17 cellular contexts compared by ENCODE assay signal in the genomic region with DNA sequence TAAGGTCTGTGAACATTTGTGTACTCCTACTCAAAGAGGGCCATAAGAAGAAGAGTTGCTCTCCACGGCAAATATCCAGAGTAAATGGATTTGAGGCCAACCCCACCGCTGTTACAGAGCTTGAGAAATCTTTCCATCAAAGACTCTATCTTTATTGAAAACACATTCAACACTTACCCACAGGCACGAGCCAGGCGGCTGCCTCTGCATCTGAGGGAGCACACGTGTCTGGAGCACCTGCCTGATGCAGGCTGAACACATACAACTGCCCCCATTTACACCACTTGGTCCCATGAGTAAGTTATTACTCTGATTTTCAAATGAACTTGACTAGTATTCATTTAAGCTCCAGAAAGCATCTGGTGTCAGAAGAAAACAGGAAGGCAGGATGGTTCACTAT. TPM values are rescaled to one million over a fixed set of nuclear protein-coding genes. Genes with fewer than 3 reads are reported as not detected.
DNase-seq lines count a peak whose midpoint lies in the region; ATAC-seq and TF ChIP-seq lines count a peak whose summit lies in the region.
"Had no signal": no experiment of that assay in that cellular context is flagged by ENCODE, and none has a peak within 500 bp of the region (broad histone marks: within the 10 kb centered on the region; RNA-seq: fewer than 3 reads in every experiment).

No MANE protein-coding gene starts in this region.

- no peaks in the 10 kb centered on the region for H3K9me3 Mint-ChIP-seq in CD4-positive, alpha-beta T cell
- H3K9me3 Mint-ChIP-seq in IgD-negative memory B cell = no peaks in the 10 kb centered on the region
- H3K9me3 Mint-ChIP-seq: activated naive CD4-positive, alpha-beta T cell treated with anti-CD3 and anti-CD28 coated beads, Interleukin-2, amount 50 U/mL, for 24 hours; nephron progenitor cell had no signal

- peaks cover 16 to 22% (median 19%) of the 10 kb centered on the region in 3 donors for H3K4me1 ChIP-seq in skeletal muscle tissue (ENCODE audit: control insufficient read depth in 3 of 3, insufficient read depth in 3 of 3, low read length in 3 of 3)

- H3K9ac ChIP-seq in skeletal muscle tissue (ENCODE audit: low read depth in 1 of 3, low read length in 3 of 3) = peak overlapping the region in 1 of 3 donors; percentile 17

- H3K27ac ChIP-seq in CD4-positive, alpha-beta T cell (ENCODE audit: low read depth, low read length) = no peak overlapping the region
- peak overlapping the region; percentile 70 for H3K27ac ChIP-seq in skeletal muscle tissue (ENCODE audit: low read depth, low read length)

- no peaks in the 10 kb centered on the region for H3K9me3 ChIP-seq in CD4-positive, alpha-beta T cell (ENCODE audit: control insufficient read depth, low read length)
- H3K9me3 ChIP-seq in skeletal muscle tissue (ENCODE audit: control insufficient read depth in 3 of 3, low read length in 3 of 3) = no peaks in the 10 kb centered on the region

- TF ChIP-seq CTCF in CD4-positive, alpha-beta T cell (IDR thresholded peaks at IDR 0.05) = no peak

- peaks cover 93% of the 10 kb centered on the region for H3K36me3 Mint-ChIP-seq in CD4-positive, alpha-beta T cell (ENCODE audit: low read depth)
- H3K36me3 Mint-ChIP-seq in IgD-negative memory B cell = peaks cover 23% of the 10 kb centered on the region

- H3K36me3 ChIP-seq in skeletal muscle tissue (ENCODE audit: control insufficient read depth in 3 of 3, insufficient read depth in 3 of 3, low read length in 3 of 3) = peaks cover 14 to 36% (median 32%) of the 10 kb centered on the region in 3 donors

- H3K27ac Mint-ChIP-seq in CD4-positive, alpha-beta T cell = peak overlapping the region; percentile 12
- H3K27ac Mint-ChIP-seq in IgD-negative memory B cell = peak overlapping the region in 2 of 3 donors; percentile 44 to 73
- H3K27ac Mint-ChIP-seq: nephron progenitor cell had no signal

- no peaks in the 10 kb centered on the region for H3K4me1 Mint-ChIP-seq in CD4-positive, alpha-beta T cell (ENCODE audit: low read depth)
- no peaks in the 10 kb centered on the region for H3K4me1 Mint-ChIP-seq in IgD-negative memory B cell
- H3K4me1 Mint-ChIP-seq: activated naive CD4-positive, alpha-beta T cell treated with anti-CD3 and anti-CD28 coated beads, Interleukin-2, amount 50 U/mL, for 24 hours; nephron progenitor cell had no signal

- H3K27me3 Mint-ChIP-seq in CD4-positive, alpha-beta T cell = no peaks in the 10 kb centered on the region
- H3K27me3 Mint-ChIP-seq in IgD-negative memory B cell = no peaks in the 10 kb centered on the region
- H3K27me3 Mint-ChIP-seq: activated naive CD4-positive, alpha-beta T cell treated with anti-CD3 and anti-CD28 coated beads, Interleukin-2, amount 50 U/mL, for 24 hours had no signal

- ATAC-seq in CD4-positive, alpha-beta T cell (ENCODE audit: poor library complexity) = no peak
- ATAC-seq: K562 had no signal

- no peak for DNase-seq in CD4-positive, alpha-beta T cell
- DNase-seq in fibroblast of gingiva (ENCODE audit: low read depth) (peak; percentile 14), CD1c-positive myeloid dendritic cell (ENCODE audit: extremely low spot score) (no peak)
- DNase-seq in effector CD8-positive, alpha-beta T cell (lab: John Stamatoyannopoulos, UW) = no peak
- DNase-seq in activated effector memory CD4-positive, alpha-beta T cell treated with anti-CD3 and anti-CD28 coated beads, Interleukin-2, amount 50 U/mL, for 16 hours = no peak
- DNase-seq: activated CD4-positive, alpha-beta T cell treated with anti-CD3 and anti-CD28 coated beads, Interleukin-2, amount 50 U/mL, for 1 hour; activated T-cell treated with anti-CD3 and anti-CD28 coated beads, Interleukin-2, amount 50 U/mL, for 1 hour; NCI-H2029; NCI-H446; nephron progenitor cell; NK-92 treated with Interleukin-12 subunit alpha and Interleukin-12 subunit beta, amount 100 ng/mL, for 24 hours; RPMI8226; stimulated activated CD4-positive, alpha-beta T cell treated with anti-CD3 and anti-CD28 coated beads, Interleukin-12 subunit alpha, Interleukin-12 subunit beta, amount 100 ng/mL, for 4 hours had no signal

- no peaks in the 10 kb centered on the region for H3K27me3 ChIP-seq in CD4-positive, alpha-beta T cell (ENCODE audit: control insufficient read depth, insufficient read depth, low read length)
- H3K27me3 ChIP-seq in skeletal muscle tissue (ENCODE audit: control insufficient read depth in 3 of 3, insufficient read depth in 3 of 3, low read length in 3 of 3) = no peaks in the 10 kb centered on the region

- CTCF ChIA-PET in CD4-positive, alpha-beta T cell (lab: Charles Lee) = no interaction called here

- intact Hi-C loops in CD4-positive, alpha-beta T cell (cut with DNase I, micrococcal nuclease) = loop anchor here in 1 of 2 experiments (10.0 kb wide), 1 partner anchor 667 kb away; no protein-coding TSS in a partner anchor

- POLR2A ChIA-PET in CD4-positive, alpha-beta T cell (lab: Charles Lee) = interaction anchor here (5.2 kb wide), 1 partner anchor 38 kb away, joined by 21 read pairs; a partner anchor contains a TSS

- no peak overlapping the region for H3K4me3 ChIP-seq in skeletal muscle tissue (ENCODE audit: low read length in 3 of 3)
- H3K4me3 ChIP-seq: K562 had no signal

- H3K4me3 Mint-ChIP-seq in CD4-positive, alpha-beta T cell = no peak overlapping the region
- no peak overlapping the region for H3K4me3 Mint-ChIP-seq in IgD-negative memory B cell
- H3K4me3 Mint-ChIP-seq: activated naive CD4-positive, alpha-beta T cell treated with anti-CD3 and anti-CD28 coated beads, Interleukin-2, amount 50 U/mL, for 24 hours; nephron progenitor cell had no signal

RNA-seq across cellular contexts. Expression of a gene that starts 38.7 kb away (rescaled TPM):
- total RNA-seq in CD4-positive, alpha-beta T cell = 100 to 1,000 TPM; 238 to 242 TPM
- polyA plus RNA-seq in IgD-negative memory B cell = 46.4 TPM
- 92.9 TPM for total RNA-seq in skeletal muscle tissue
